ENCODE assay signal across 10 cellular contexts in genomic region chr17:40349477-40350409, GRCh38.
DNase-seq lines count a peak whose midpoint lies in the region; ATAC-seq and TF ChIP-seq lines count a peak whose summit lies in the region.
"Had no signal": no experiment of that assay in that cellular context is flagged by ENCODE, and none has a peak within 500 bp of the region (broad histone marks: within the 10 kb centered on the region; RNA-seq: fewer than 3 reads in every experiment).

No MANE protein-coding gene starts in this region.

- H3K9me3 ChIP-seq in BLaER1 = no peaks in the 10 kb centered on the region
- no peaks in the 10 kb centered on the region for H3K9me3 ChIP-seq in RWPE2 (ENCODE audit: severe bottlenecking)

- in situ Hi-C loops in GM13977 (cut with MboI; ENCODE audit: low pct_unique_long_range_greater_than_20kb, low sequenced_read_pairs, unreplicated experiment) = loop anchor here (5.0 to 10.0 kb wide), 2 partner anchors 47 to 145 kb away; no protein-coding TSS in a partner anchor

- H3K27me3 ChIP-seq in BLaER1 = no peaks in the 10 kb centered on the region
- no peaks in the 10 kb centered on the region for H3K27me3 ChIP-seq in RWPE2 (ENCODE audit: insufficient read depth, poor library complexity, severe bottlenecking)

- H3K27me3 Mint-ChIP-seq in nephron progenitor cell (ENCODE audit: low read depth, poor library complexity) = no peaks in the 10 kb centered on the region

- H3K4me2 ChIP-seq in BLaER1 = peak overlapping the region; percentile 97

- H3K4me3 Mint-ChIP-seq in nephron progenitor cell = peak overlapping the region; percentile 73

- no peaks in the 10 kb centered on the region for H3K9me3 Mint-ChIP-seq in nephron progenitor cell

- H3K36me3 ChIP-seq in BLaER1 (peaks cover 44% of the 10 kb centered on the region), RWPE2 (ENCODE audit: low read depth) (peaks cover 60% of the 10 kb centered on the region)

- peaks cover 30% of the 10 kb centered on the region for H4K20me1 ChIP-seq in BLaER1

- ATAC-seq in RWPE2 (ENCODE audit: low read depth) (peak; percentile 82), HG02870 (IDR thresholded peaks at IDR 0.05; ENCODE audit: unreplicated experiment) (no peak)

- H3K4me1 Mint-ChIP-seq in nephron progenitor cell = peaks cover 89% of the 10 kb centered on the region

- H3K27ac ChIP-seq in BLaER1 = peak overlapping the region; percentile 74; the same call in 1 of the 2 replicates
- peak overlapping the region; percentile 88 for H3K27ac ChIP-seq in RWPE2 (ENCODE audit: poor library complexity, severe bottlenecking)

- peaks cover 34% of the 10 kb centered on the region for H3K36me3 Mint-ChIP-seq in nephron progenitor cell (ENCODE audit: low read depth)

- peak overlapping the region; percentile 85; the same call in 1 of the 2 replicates for H3K9ac ChIP-seq in BLaER1
- H3K9ac ChIP-seq: parathyroid adenoma had no signal

- peak overlapping the region; percentile 100 for H3K27ac Mint-ChIP-seq in nephron progenitor cell

- H3K4me1 ChIP-seq in BLaER1 (peaks cover 92% of the 10 kb centered on the region), RWPE2 (ENCODE audit: insufficient read depth, poor library complexity, severe bottlenecking) (peaks cover 54% of the 10 kb centered on the region)

- H3K4me3 ChIP-seq in BLaER1 (no peak overlapping the region), RWPE2 (ENCODE audit: severe bottlenecking) (no peak overlapping the region)

- peak; percentile 62 for TF ChIP-seq CTCF in RWPE2 (IDR thresholded peaks at IDR 0.05; ENCODE audit: poor library complexity, severe bottlenecking)
- TF ChIP-seq CTCF in nephron progenitor cell (IDR thresholded peaks at IDR 0.05) = no peak
- TF ChIP-seq CTCF in GM13977 (IDR thresholded peaks at IDR 0.05; ENCODE audit: extremely low read depth, insufficient read depth, missing control alignments) = no peak

- peak; percentile 91 for DNase-seq in RWPE2 (ENCODE audit: low spot score)
- peak; percentile 27 for DNase-seq in fibroblast of gingiva (ENCODE audit: low read depth)
- DNase-seq in nephron progenitor cell = no peak
- no peak for DNase-seq in NCI-H510A (lab: John Stamatoyannopoulos, UW)
- no peak for DNase-seq in GM13977 (ENCODE audit: low spot score)
- no peak for DNase-seq in hippocampal formation (lab: John Stamatoyannopoulos, UW)
- DNase-seq: DND-41 had no signal

Comparison
In these comparisons a context has a peak if more than half of its experiments do, and no peak if none do; other contexts are left out.
1. DNase-seq: peak in RWPE2 (single experiment) and fibroblast of gingiva (single experiment); none in nephron progenitor cell (single experiment), NCI-H510A (single experiment), GM13977 (single experiment) and hippocampal formation (0 of 2).